24 cellular contexts compared by ENCODE assay signal in genomic region chr1:85393490-85393889, GRCh38.
DNase-seq lines count a peak whose midpoint lies in the region; ATAC-seq, FAIRE-seq and TF ChIP-seq lines count a peak whose summit lies in the region.
"Had no signal": no experiment of that assay in that cellular context is flagged by ENCODE, and none has a peak within 500 bp of the region (broad histone marks: within the 10 kb centered on the region; RNA-seq: fewer than 3 reads in every experiment).

No MANE protein-coding gene starts in this region.

- no peaks in the 10 kb centered on the region for H3K23me2 ChIP-seq in H1 (ENCODE audit: low read depth, low read length)

- no peak for DNase-seq in HFFc6
- peak; percentile 60 for DNase-seq in NT2/D1 (ENCODE audit: low read depth, low spot score)
- no peak for DNase-seq in H1 (ENCODE audit: low read depth in 1 of 2, low spot score in 2 of 2)
- no peak for DNase-seq in osteoblast (ENCODE audit: insufficient read length, low spot score, missing footprints)
- no peak for DNase-seq in omental fat pad (ENCODE audit: low spot score)
- no peak for DNase-seq in effector CD4-positive, alpha-beta T cell
- no peak for DNase-seq in medulla oblongata (ENCODE audit: extremely low spot score)
- no peak for DNase-seq in cerebellar cortex (ENCODE audit: low spot score)
- DNase-seq: C1 segment of cervical spinal cord; CD4-positive, alpha-beta memory T cell; COR-L47; Kasumi-1; MV-4-11; NCI-H1105; NCI-H1436 treated with DMSO at 0.1 percent for 48 hours; NCI-H187 treated with DMSO at 0.1 percent for 48 hours; NCI-H2107; NCI-H446 treated with DMSO at 0.1 percent for 48 hours; NCI-H526; NK-92 treated with Interleukin-12 subunit alpha and Interleukin-12 subunit beta, amount 100 ng/mL, for 24 hours; SHP77; SW 1271 had no signal

- H3K79me2 ChIP-seq in H1 (ENCODE audit: control insufficient read depth in 1 of 2, insufficient read depth in 2 of 2, low read length in 2 of 2) (no peaks in the 10 kb centered on the region), osteoblast (ENCODE audit: insufficient read depth, low read length) (peaks cover 84% of the 10 kb centered on the region)

- H3K9ac ChIP-seq in NT2/D1 (ENCODE audit: insufficient read length, low read depth) (no peak overlapping the region), H1 (replicated peaks in 1 of 4; ENCODE audit: extremely low read depth in 1 of 4, low read depth in 3 of 4, low read length in 3 of 4) (no peak overlapping the region)

- peaks cover 50% of the 10 kb centered on the region for H3K4me1 Mint-ChIP-seq in HFFc6 (ENCODE audit: low read depth)
- H3K4me1 Mint-ChIP-seq: CD4-positive, alpha-beta memory T cell had no signal

- no peak overlapping the region for H3K18ac ChIP-seq in H1 (ENCODE audit: extremely low read depth, low read length)

- no peak overlapping the region for H3K23ac ChIP-seq in H1 (ENCODE audit: insufficient read length)

- H2AK5ac ChIP-seq in H1 (ENCODE audit: low read depth, low read length) = no peak overlapping the region

- H3K4me1 ChIP-seq in NT2/D1 (ENCODE audit: insufficient read depth, insufficient read length) = no peaks in the 10 kb centered on the region
- H3K4me1 ChIP-seq in H1 (replicated peaks in 1 of 4; ENCODE audit: control insufficient read depth in 3 of 4, insufficient read depth in 4 of 4, low read length in 3 of 4) = peaks cover 0 to 13% (median 5%) of the 10 kb centered on the region in 4 experiments; a peak in 4 of 7 replicates
- H3K4me1 ChIP-seq in osteoblast (ENCODE audit: insufficient read depth, low read length) = peaks cover 15% of the 10 kb centered on the region

- peaks cover 47% of the 10 kb centered on the region for H3K9me3 ChIP-seq in NT2/D1 (ENCODE audit: insufficient read depth, low read length)
- no peaks in the 10 kb centered on the region for H3K9me3 ChIP-seq in H1 (ENCODE audit: insufficient read depth in 2 of 2, low read depth in 1 of 2, low read length in 1 of 2)
- H3K9me3 ChIP-seq in osteoblast (ENCODE audit: low read depth, low read length) = no peaks in the 10 kb centered on the region

- H3K4me3 Mint-ChIP-seq in HFFc6 = no peak overlapping the region
- H3K4me3 Mint-ChIP-seq: CD4-positive, alpha-beta memory T cell had no signal

- TF ChIP-seq RAD21 in H1 (IDR thresholded peaks at IDR 0.05 in 1 of 2, conservative IDR thresholded peaks at IDR 0.05 in 1 of 2; ENCODE audit: low read depth in 2 of 2, low read length in 2 of 2) = no peak

- H3K9me3 Mint-ChIP-seq in HFFc6 = peaks cover 5% of the 10 kb centered on the region; the same call in 1 of the 2 replicates
- H3K9me3 Mint-ChIP-seq: CD4-positive, alpha-beta memory T cell had no signal

- H2AFZ ChIP-seq in H1 (ENCODE audit: low read length) (no peak overlapping the region), osteoblast (ENCODE audit: low read length) (no peak overlapping the region)

- H4K5ac ChIP-seq in H1 (ENCODE audit: insufficient read length, low read depth, low read length) = no peak overlapping the region

- H3K27me3 ChIP-seq in NT2/D1 (ENCODE audit: insufficient read depth, insufficient read length) (no peaks in the 10 kb centered on the region), H1 (replicated peaks in 1 of 4; ENCODE audit: control insufficient read depth in 3 of 4, extremely low read depth in 1 of 4, insufficient read depth in 3 of 4, low read length in 3 of 4) (no peaks in the 10 kb centered on the region), osteoblast (ENCODE audit: insufficient read depth, low read length) (no peaks in the 10 kb centered on the region)

- H3K56ac ChIP-seq in H1 (replicated peaks; ENCODE audit: insufficient read length, low read depth, low read length) = no peak overlapping the region

- H3K4ac ChIP-seq in H1 (replicated peaks; ENCODE audit: insufficient read length, low read depth, low read length) = no peak overlapping the region

- POLR2A ChIA-PET in H1 (lab: Charles Lee; ENCODE audit: partially characterized antibody) = interaction anchor here (1.2 to 1.4 kb wide), 3 partner anchors 12 to 187 kb away, joined by 3 read pairs; partner anchors contain the start of genes BCL10 and CCN1

- H3K27me3 Mint-ChIP-seq in HFFc6 (ENCODE audit: insufficient read depth) = no peaks in the 10 kb centered on the region; the same call in 1 of the 2 replicates

- no peak overlapping the region for H2BK20ac ChIP-seq in H1 (ENCODE audit: low read length)

- H3K4me3 ChIP-seq in NT2/D1 (ENCODE audit: insufficient read length, low read depth) (no peak overlapping the region), H1 (ENCODE audit: extremely low read depth in 1 of 4, insufficient read depth in 2 of 4, low read depth in 3 of 4, low read length in 4 of 4) (peak overlapping the region in 1 of 4 experiments; percentile 2; a peak in 1 of 8 replicates), osteoblast (ENCODE audit: insufficient read depth, low read length) (no peak overlapping the region)

- no peaks in the 10 kb centered on the region; the same call in 1 of the 2 replicates for H3K79me1 ChIP-seq in H1 (ENCODE audit: low read depth, low read length)

- H3K36me3 Mint-ChIP-seq in HFFc6 (ENCODE audit: low read depth) = peaks cover 50% of the 10 kb centered on the region
- H3K36me3 Mint-ChIP-seq: CD4-positive, alpha-beta memory T cell had no signal

- no peak for TF ChIP-seq POLR2A in H1 (IDR thresholded peaks at IDR 0.05; ENCODE audit: control extremely low read depth in 1 of 2, low read depth in 2 of 2, low read length in 2 of 2)

- H2BK15ac ChIP-seq in H1 (ENCODE audit: low read length) = no peak overlapping the region

- no peaks in the 10 kb centered on the region for H4K20me1 ChIP-seq in H1 (replicated peaks in 1 of 2; ENCODE audit: control insufficient read depth in 1 of 2, insufficient read depth in 2 of 2, low read length in 2 of 2)
- peaks cover 4% of the 10 kb centered on the region for H4K20me1 ChIP-seq in osteoblast (ENCODE audit: insufficient read depth, low read length)

- peak overlapping the region in 1 of 2 experiments; percentile 24; a peak in 2 of 4 replicates for H3K4me2 ChIP-seq in H1 (ENCODE audit: insufficient read depth in 1 of 2, low read depth in 2 of 2, low read length in 2 of 2)
- no peak overlapping the region for H3K4me2 ChIP-seq in osteoblast (ENCODE audit: insufficient read depth, low read length)

- H2BK120ac ChIP-seq in H1 (replicated peaks; ENCODE audit: low read depth, low read length) = no peak overlapping the region

- no peak overlapping the region for H4K91ac ChIP-seq in H1 (replicated peaks; ENCODE audit: insufficient read length, low read length)

- no peak overlapping the region for H2BK5ac ChIP-seq in H1 (ENCODE audit: low read depth, low read length)

- FAIRE-seq in H1 (lab: Jason Lieb, UNC) = no peak
- FAIRE-seq: G401.6 had no signal

- no peak for TF ChIP-seq EP300 in H1 (IDR thresholded peaks at IDR 0.05; ENCODE audit: borderline replicate concordance in 1 of 2, low read depth in 2 of 2, low read length in 2 of 2)

- H3K36me3 ChIP-seq in NT2/D1 (ENCODE audit: insufficient read depth, insufficient read length, low read length) (no peaks in the 10 kb centered on the region), H1 (ENCODE audit: control insufficient read depth in 2 of 4, insufficient read depth in 4 of 4, low read length in 3 of 4) (no peaks in the 10 kb centered on the region; a peak in 1 of 8 replicates), osteoblast (ENCODE audit: insufficient read depth, low read length) (peaks cover 2% of the 10 kb centered on the region)

- no peak for TF ChIP-seq CTCF in HFFc6 (IDR thresholded peaks at IDR 0.05)
- TF ChIP-seq CTCF in H1 (IDR thresholded peaks at IDR 0.05; ENCODE audit: control extremely low read depth in 1 of 3, insufficient read depth in 1 of 3, low read depth in 1 of 3, low read length in 3 of 3) = no peak
- no peak for TF ChIP-seq CTCF in osteoblast (IDR thresholded peaks at IDR 0.05; ENCODE audit: extremely low read depth, low read depth, low read length)
- no peak for TF ChIP-seq CTCF in omental fat pad (IDR thresholded peaks at IDR 0.05)

- CTCF ChIA-PET in H1 (lab: Charles Lee; ENCODE audit: partially characterized antibody) = interaction anchor here (0.6 to 1.4 kb wide), 3 partner anchors 17 to 62 kb away, joined by 3 to 7 read pairs (median 3); no protein-coding TSS in a partner anchor

- no peak overlapping the region for H3K14ac ChIP-seq in H1 (ENCODE audit: insufficient read length)

- no peak overlapping the region for H2BK12ac ChIP-seq in H1 (ENCODE audit: low read depth, low read length)

- H3K27ac ChIP-seq in H1 (ENCODE audit: low read depth, low read length) (no peak overlapping the region), osteoblast (ENCODE audit: low read depth, low read length) (peak overlapping the region; percentile 0)
- H3K27ac ChIP-seq: RWPE1 had no signal

- H4K8ac ChIP-seq in H1 (ENCODE audit: extremely low read depth, insufficient read depth, low read length) = no peak overlapping the region

- no peak for ATAC-seq in omental fat pad (ENCODE audit: low FRiP score)

- H3K27ac Mint-ChIP-seq in HFFc6 = peak overlapping the region; percentile 45
- H3K27ac Mint-ChIP-seq: CD4-positive, alpha-beta memory T cell had no signal

TF ChIP-seq in H1, 55 proteins besides CTCF, POLR2A, EP300 and RAD21 (continues in another document):
- TF ChIP-seq CTBP2 (IDR thresholded peaks at IDR 0.05; ENCODE audit: borderline replicate concordance, insufficient read depth, insufficient read length, low read length) (no peak), HDAC2 (IDR thresholded peaks at IDR 0.05; ENCODE audit: borderline replicate concordance in 1 of 2, low read depth in 2 of 2, low read length in 2 of 2) (no peak), SP1 (IDR thresholded peaks at IDR 0.05; ENCODE audit: low read depth, low read length) (0 out of 2 replicates have a peak, but pooled peaks have one; percentile 43), RXRA (IDR thresholded peaks at IDR 0.05; ENCODE audit: insufficient read depth, low read depth, low read length) (no peak), JUN (IDR thresholded peaks at IDR 0.05; ENCODE audit: low read depth, low read length) (peak; percentile 86), POU5F1 (IDR thresholded peaks at IDR 0.05; ENCODE audit: low read depth, low read length) (peak; percentile 76; the same call in 1 of the 2 replicates), JUND (IDR thresholded peaks at IDR 0.05; ENCODE audit: low read length) (peak; percentile 84), TEAD4 (IDR thresholded peaks at IDR 0.05; ENCODE audit: low read depth, low read length) (peak; percentile 35; the same call in 1 of the 2 replicates)
